Comparison of ENCODE assay signal across 17 cellular contexts in genomic region chr6:168206186-168206585, GRCh38.
DNase-seq lines count a peak whose midpoint lies in the region; ATAC-seq and TF ChIP-seq lines count a peak whose summit lies in the region.
"Had no signal": no experiment of that assay in that cellular context is flagged by ENCODE, and none has a peak within 500 bp of the region (broad histone marks: within the 10 kb centered on the region; RNA-seq: fewer than 3 reads in every experiment).

No MANE protein-coding gene starts in this region.

- H3K36me3 ChIP-seq in MG63 (no peaks in the 10 kb centered on the region), gastroesophageal sphincter (no peaks in the 10 kb centered on the region)
- H3K36me3 ChIP-seq: Peyer's patch had no signal

- no peaks in the 10 kb centered on the region for H3K27me3 ChIP-seq in MG63
- peaks cover 7% of the 10 kb centered on the region for H3K27me3 ChIP-seq in gastroesophageal sphincter
- H3K27me3 ChIP-seq: Peyer's patch had no signal

- no peak overlapping the region for H3K27ac ChIP-seq in gastroesophageal sphincter
- H3K27ac ChIP-seq: A549, Peyer's patch had no signal

- TF ChIP-seq CTCF in gastroesophageal sphincter (IDR thresholded peaks at IDR 0.05) = no peak

- no peaks in the 10 kb centered on the region for H3K4me1 ChIP-seq in gastroesophageal sphincter
- H3K4me1 ChIP-seq: A549 had no signal

- no peak for TF ChIP-seq EP300 in gastroesophageal sphincter (IDR thresholded peaks at IDR 0.05)

- intact Hi-C loops in posterior vena cava (cut with DNase I) = no loop called here

- DNase-seq in AG08395 (ENCODE audit: low spot score) = peak; percentile 9
- peak; percentile 99 for DNase-seq in MG63
- peak; percentile 88 for DNase-seq in posterior vena cava (ENCODE audit: low spot score)
- DNase-seq in germinal center (ENCODE audit: low spot score) = no peak
- DNase-seq: CD8-positive, alpha-beta T cell; EL; HFFc6; MM.1S; NCI-H1105 treated with DMSO at 0.1 percent for 48 hours; NCI-H187; SHP77 had no signal

- no CpG with 5 or more reads among the region's 8 CpGs for WGBS in gastroesophageal sphincter (ENCODE audit: low coverage in 1 of 2), 2 donors

- H3K4me3 ChIP-seq in MG63 (no peak overlapping the region), gastroesophageal sphincter (no peak overlapping the region)
- H3K4me3 ChIP-seq: A549, Peyer's patch had no signal

- TF ChIP-seq POLR2A in gastroesophageal sphincter (IDR thresholded peaks at IDR 0.05) = no peak

- H3K9me3 ChIP-seq in MG63 (0 out of 2 replicates have a peak, but pooled peaks cover 2% of the 10 kb centered on the region), gastroesophageal sphincter (peaks cover 0 to 5% (median 0%) of the 10 kb centered on the region in 3 donors)
- H3K9me3 ChIP-seq: A549, Peyer's patch had no signal

- ATAC-seq in gastroesophageal sphincter = peak; percentile 42
- no peak for ATAC-seq in HG03521 (IDR thresholded peaks at IDR 0.05; ENCODE audit: unreplicated experiment)
- ATAC-seq in HG03469 (IDR thresholded peaks at IDR 0.05; ENCODE audit: unreplicated experiment) = no peak
- no peak for ATAC-seq in HG03095 (IDR thresholded peaks at IDR 0.05; ENCODE audit: unreplicated experiment)
- ATAC-seq: A549; CD8-positive, alpha-beta T cell had no signal
